Comparison of ENCODE assay signal across 14 cellular contexts in genomic region chr10:34523017-34523767, GRCh38.
DNase-seq lines count a peak whose midpoint lies in the region; ATAC-seq, FAIRE-seq and TF ChIP-seq lines count a peak whose summit lies in the region.
"Had no signal": no experiment of that assay in that cellular context is flagged by ENCODE, and none has a peak within 500 bp of the region (broad histone marks: within the 10 kb centered on the region; RNA-seq: fewer than 3 reads in every experiment).

No MANE protein-coding gene starts in this region.

- CTCF ChIA-PET in HEK293 (lab: Yijun Ruan, JAX) (interaction anchor here (1.0 to 1.8 kb wide), 2 partner anchors 106 to 115 kb away, joined by 3 to 13 read pairs; no protein-coding TSS in a partner anchor), T-cell (lab: Charles Lee) (no interaction called here)

- H3K27me3 ChIP-seq in smooth muscle cell (ENCODE audit: low read depth): no peaks in the 10 kb centered on the region
- H3K27me3 ChIP-seq: hepatocyte had no signal

- WGBS in smooth muscle cell (ENCODE audit: low lambda C conversion rate): 67% methylated on average over 3 of the region's 3 CpGs

- H3K4me2 ChIP-seq in smooth muscle cell: no peak overlapping the region
- H3K4me2 ChIP-seq: hepatocyte had no signal

- FAIRE-seq in D721Med (lab: Jason Lieb, UNC): peak; percentile 11

- no peak overlapping the region for H3K27ac Mint-ChIP-seq in T-cell
- H3K27ac Mint-ChIP-seq: activated CD4-positive, alpha-beta T cell treated with anti-CD3 and anti-CD28 coated beads for 36 hours; activated naive CD4-positive, alpha-beta T cell treated with anti-CD3 and anti-CD28 coated beads, Interleukin-2, amount 10 ng/mL, durations not matched to agents 7 days and 5 days had no signal

- POLR2A ChIA-PET in HEK293 (lab: Yijun Ruan, JAX) (no interaction called here), T-cell (lab: Charles Lee) (no interaction called here)

- no peak for ATAC-seq in T-cell (replicated peaks in 1 of 4)
- ATAC-seq: activated CD4-positive, alpha-beta T cell treated with anti-CD3 and anti-CD28 coated beads for 36 hours; Right ventricle myocardium inferior had no signal

- peaks cover 3 to 9% (median 3%) of the 10 kb centered on the region in 3 donors for H3K4me1 Mint-ChIP-seq in T-cell
- H3K4me1 Mint-ChIP-seq: activated CD4-positive, alpha-beta T cell treated with anti-CD3 and anti-CD28 coated beads for 36 hours had no signal

- DNase-seq in D721Med (ENCODE audit: insufficient read length, low spot score) (no peak), T-cell (no peak), iris pigment epithelial cell (ENCODE audit: low read depth) (peak; percentile 66), OCI-M2 (lab: John Stamatoyannopoulos, UW; ENCODE audit: unreplicated experiment) (no peak), smooth muscle cell (lab: John Stamatoyannopoulos, UW; ENCODE audit: unreplicated experiment) (no peak), NCI-H2107 (lab: John Stamatoyannopoulos, UW) (no peak)
- DNase-seq: activated CD4-positive, alpha-beta T cell treated with anti-CD3 and anti-CD28 coated beads for 36 hours; activated naive CD4-positive, alpha-beta T cell treated with anti-CD3 and anti-CD28 coated beads, Interleukin-2, amount 10 ng/mL, durations not matched to agents 7 days and 5 days; effector CD8-positive, alpha-beta T cell; stimulated activated CD4-positive, alpha-beta T cell treated with anti-CD3 and anti-CD28 coated beads, Interleukin-4, amount 100 ng/mL, for 4 hours had no signal

- H4K20me1 ChIP-seq in smooth muscle cell (ENCODE audit: low read depth): no peaks in the 10 kb centered on the region

- peak overlapping the region in 2 of 3 donors; percentile 7 for H3K4me3 Mint-ChIP-seq in T-cell
- H3K4me3 Mint-ChIP-seq: activated CD4-positive, alpha-beta T cell treated with anti-CD3 and anti-CD28 coated beads for 36 hours; activated naive CD4-positive, alpha-beta T cell treated with anti-CD3 and anti-CD28 coated beads, Interleukin-2, amount 10 ng/mL, durations not matched to agents 7 days and 5 days had no signal

- peaks cover 16% of the 10 kb centered on the region for H3K4me1 ChIP-seq in HEK293 (ENCODE audit: control insufficient read depth, insufficient read depth, low read length)
- peaks cover 22% of the 10 kb centered on the region for H3K4me1 ChIP-seq in smooth muscle cell (ENCODE audit: low read depth)

- TF ChIP-seq CTCF in D721Med (IDR thresholded peaks at IDR 0.05; ENCODE audit: insufficient read depth, missing control alignments) (no peak), HEK293 (tag by site-specific recombination; IDR thresholded peaks at IDR 0.05) (no peak), smooth muscle cell (IDR thresholded peaks at IDR 0.05; ENCODE audit: borderline replicate concordance, insufficient read depth, poor library complexity, severe bottlenecking) (no peak)

- H3K4me3 ChIP-seq in HEK293 (ENCODE audit: low read depth, low read length): no peak overlapping the region
- no peak overlapping the region for H3K4me3 ChIP-seq in smooth muscle cell
- H3K4me3 ChIP-seq: hepatocyte, mucosa of descending colon had no signal

- H3K27ac ChIP-seq in HEK293 (ENCODE audit: extremely low read depth, low read depth, low read length): no peak overlapping the region
- H3K27ac ChIP-seq in smooth muscle cell (ENCODE audit: low read depth): no peak overlapping the region
- H3K27ac ChIP-seq: hepatocyte had no signal

- H3K36me3 ChIP-seq in HEK293 (ENCODE audit: control insufficient read depth in 2 of 2, insufficient read depth in 1 of 2, low read length in 2 of 2): no peaks in the 10 kb centered on the region
- H3K36me3 ChIP-seq in smooth muscle cell (ENCODE audit: low read depth): no peaks in the 10 kb centered on the region

- no peaks in the 10 kb centered on the region for H3F3A ChIP-seq in smooth muscle cell (ENCODE audit: low read depth)

- H2AFZ ChIP-seq in smooth muscle cell (ENCODE audit: low read depth): no peak overlapping the region
- H2AFZ ChIP-seq: hepatocyte had no signal

- no peak overlapping the region for H3K9ac ChIP-seq in smooth muscle cell (ENCODE audit: low read depth)

- no peaks in the 10 kb centered on the region for H3K9me3 ChIP-seq in HEK293 (ENCODE audit: control insufficient read depth, insufficient read depth, low read depth, low read length)
- H3K9me3 ChIP-seq in smooth muscle cell (replicated peaks; ENCODE audit: low read depth): no peaks in the 10 kb centered on the region
- H3K9me3 ChIP-seq: mucosa of descending colon had no signal

- peaks cover 0 to 6% of the 10 kb centered on the region in 2 donors for H3K27me3 Mint-ChIP-seq in T-cell
- H3K27me3 Mint-ChIP-seq: activated naive CD4-positive, alpha-beta T cell treated with anti-CD3 and anti-CD28 coated beads, Interleukin-2, amount 10 ng/mL, durations not matched to agents 7 days and 5 days had no signal

- H3K79me2 ChIP-seq in smooth muscle cell (ENCODE audit: low read depth): peaks cover under 1% of the 10 kb centered on the region

- H3K36me3 Mint-ChIP-seq in T-cell: no peaks in the 10 kb centered on the region
- H3K36me3 Mint-ChIP-seq: activated naive CD4-positive, alpha-beta T cell treated with anti-CD3 and anti-CD28 coated beads, Interleukin-2, amount 10 ng/mL, durations not matched to agents 7 days and 5 days had no signal

- H3K9me3 Mint-ChIP-seq in T-cell: no peaks in the 10 kb centered on the region
- H3K9me3 Mint-ChIP-seq: activated naive CD4-positive, alpha-beta T cell treated with anti-CD3 and anti-CD28 coated beads, Interleukin-2, amount 10 ng/mL, durations not matched to agents 7 days and 5 days had no signal

TF ChIP-seq in HEK293, 187 proteins besides CTCF, POLR2A, EP300 and RAD21:
- peak; percentile 63 for TF ChIP-seq PRDM1 (tag by site-specific recombination; IDR thresholded peaks at IDR 0.05)
- TF ChIP-seq ZNF621 (tag by site-specific recombination; IDR thresholded peaks at IDR 0.05): no peak
